Comparison of ENCODE assay signal across 18 cellular contexts in the genomic region with DNA sequence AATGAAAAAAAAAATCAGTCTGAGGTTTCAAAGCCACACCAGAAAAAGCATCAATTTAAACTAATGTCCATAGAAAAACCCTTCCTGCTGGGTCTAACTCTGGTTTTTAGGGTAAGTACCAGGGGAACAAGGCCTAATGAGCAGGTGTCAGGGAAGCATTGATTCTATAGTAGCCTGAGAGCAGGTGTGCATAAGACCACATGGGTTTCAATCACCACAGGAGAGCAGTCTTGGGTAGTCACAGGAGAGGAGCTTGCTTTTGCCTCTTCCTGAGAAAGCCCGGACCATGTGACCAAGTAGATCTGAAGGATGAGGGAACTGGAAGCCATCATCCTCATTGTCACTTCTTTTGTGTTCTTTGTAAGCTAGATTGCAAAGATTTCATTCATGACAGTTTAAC.
"Had no signal": no experiment of that assay in that cellular context is flagged by ENCODE, and none has a peak within 500 bp of the region (broad histone marks: within the 10 kb centered on the region; RNA-seq: fewer than 3 reads in every experiment).

No MANE protein-coding gene starts in this region.

- H3K4me3 ChIP-seq: body of pancreas, dorsolateral prefrontal cortex, prostate gland, right atrium auricular region had no signal

- H3K27ac ChIP-seq: body of pancreas, dorsolateral prefrontal cortex, prostate gland, right atrium auricular region had no signal

- H3K36me3 ChIP-seq: prostate gland, right atrium auricular region had no signal

- H3K9me3 ChIP-seq: body of pancreas, prostate gland, right atrium auricular region had no signal

- ATAC-seq: activated CD8-positive, alpha-beta memory T cell treated with anti-CD3 and anti-CD28 coated beads, Interleukin-2, amount 10 ng/mL, durations not matched to agents 7 days and 5 days; activated T-helper 17 cell treated with anti-CD3 and anti-CD28 coated beads, Interleukin-2, amount 50 U/mL, for 72 hours; body of pancreas; left ventricle myocardium superior had no signal

- H3K4me1 ChIP-seq: body of pancreas, prostate gland, right atrium auricular region had no signal

- DNase-seq: activated B cell treated with CpG ODN at 0.5 μM for 24 hours; activated CD4-positive, alpha-beta memory T cell treated with anti-CD3 and anti-CD28 coated beads, Interleukin-2, amount 10 ng/mL, durations not matched to agents 7 days and 5 days; activated CD4-positive, alpha-beta T cell treated with anti-CD3 and anti-CD28 coated beads for 48 hours; activated CD8-positive, alpha-beta memory T cell treated with anti-CD3 and anti-CD28 coated beads, Interleukin-2, amount 10 ng/mL, durations not matched to agents 7 days and 5 days; activated naive CD4-positive, alpha-beta T cell treated with Interleukin-2 at 50 U/mL for 16 hours; body of pancreas; central memory CD4-positive, alpha-beta T cell; dorsolateral prefrontal cortex; immature natural killer cell; kidney glomerular epithelial cell; left ventricle myocardium superior; stimulated activated CD4-positive, alpha-beta T cell treated with anti-CD3 and anti-CD28 coated beads, Interleukin-12 subunit alpha, Interleukin-12 subunit beta, amount 100 ng/mL, for 4 hours; stimulated activated CD4-positive, alpha-beta T cell treated with anti-CD3 and anti-CD28 coated beads, Interleukin-1b, Interleukin-23, amount 100 ng/mL, for 48 hours; stimulated activated CD8-positive, alpha-beta memory T cell treated with anti-CD3 and anti-CD28 coated beads, Interleukin-4, amount 100 ng/mL, for 48 hours; stimulated activated naive CD4-positive, alpha-beta T cell had no signal

- H3K27me3 ChIP-seq: body of pancreas, dorsolateral prefrontal cortex, right atrium auricular region had no signal
